Comparison of ENCODE assay signal across 12 cellular contexts in the genomic region with DNA sequence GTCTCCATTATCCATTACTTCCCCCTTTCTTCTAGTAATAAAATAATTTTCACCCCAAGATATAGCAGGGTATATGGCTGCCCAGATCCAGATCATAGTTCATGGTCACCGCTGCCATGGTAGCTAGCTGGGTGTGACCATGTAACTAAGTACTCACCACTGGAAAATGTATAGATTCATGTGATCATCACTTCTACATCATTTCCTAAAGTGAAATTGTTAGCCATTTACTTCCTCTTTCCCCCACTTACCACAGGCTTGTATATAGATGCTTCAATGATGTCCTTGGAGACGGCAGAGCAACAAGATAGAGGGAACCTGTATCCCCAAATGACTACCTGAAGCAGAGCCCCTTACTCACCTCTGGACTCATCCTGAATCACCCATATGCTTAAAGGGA. TPM values are rescaled to one million over a fixed set of nuclear protein-coding genes. Genes with fewer than 3 reads are reported as not detected.
DNase-seq lines count a peak whose midpoint lies in the region; ATAC-seq and TF ChIP-seq lines count a peak whose summit lies in the region.
"Had no signal": no experiment of that assay in that cellular context is flagged by ENCODE, and none has a peak within 500 bp of the region (broad histone marks: within the 10 kb centered on the region; RNA-seq: fewer than 3 reads in every experiment).

No MANE protein-coding gene starts in this region.

- no peaks in the 10 kb centered on the region for H3K27me3 ChIP-seq in RWPE2 (ENCODE audit: insufficient read depth, poor library complexity, severe bottlenecking)
- H3K27me3 ChIP-seq: tibial artery had no signal

- no peaks in the 10 kb centered on the region for H3K36me3 ChIP-seq in RWPE2 (ENCODE audit: low read depth)
- H3K36me3 ChIP-seq: tibial artery had no signal

- peaks cover 5% of the 10 kb centered on the region for H3K4me1 ChIP-seq in RWPE2 (ENCODE audit: insufficient read depth, poor library complexity, severe bottlenecking)
- H3K4me1 ChIP-seq: parathyroid adenoma, tibial artery had no signal

- H3K27ac ChIP-seq in RWPE2 (ENCODE audit: poor library complexity, severe bottlenecking), result no peak overlapping the region
- H3K27ac ChIP-seq: parathyroid adenoma, tibial artery had no signal

- H3K4me3 ChIP-seq in RWPE2 (ENCODE audit: severe bottlenecking), result no peak overlapping the region
- H3K4me3 ChIP-seq in epithelial cell of esophagus (ENCODE audit: low read length), result no peak overlapping the region
- H3K4me3 ChIP-seq: tibial artery had no signal

- ATAC-seq in RWPE2 (ENCODE audit: low read depth), result 0 out of 3 replicates have a peak, but pooled peaks have one; percentile 14
- ATAC-seq in GM19467 (IDR thresholded peaks at IDR 0.05; ENCODE audit: unreplicated experiment), result no peak

- intact Hi-C loops in head of caudate nucleus (cut with DNase I), result no loop called here

- no peak for TF ChIP-seq CTCF in GM20000 (IDR thresholded peaks at IDR 0.05; ENCODE audit: extremely low read depth, missing control alignments)
- TF ChIP-seq CTCF in RWPE2 (IDR thresholded peaks at IDR 0.05; ENCODE audit: poor library complexity, severe bottlenecking), result no peak
- no peak for TF ChIP-seq CTCF in epithelial cell of esophagus (IDR thresholded peaks at IDR 0.05; ENCODE audit: insufficient read depth, low read depth, low read length, missing control alignments)

- DNase-seq in A172 (ENCODE audit: low spot score) (peak; percentile 8), GM20000 (ENCODE audit: low spot score) (peak; percentile 32), RWPE2 (ENCODE audit: low spot score) (no peak), epithelial cell of esophagus (ENCODE audit: low read depth) (peak; percentile 74), head of caudate nucleus (no peak), KG1 (lab: John Stamatoyannopoulos, UW) (no peak), NCI-H1436 treated with DMSO at 0.1 percent for 48 hours (lab: John Stamatoyannopoulos, UW) (no peak)
- DNase-seq: kidney, NCI-H2081 had no signal

- no peaks in the 10 kb centered on the region for H3K9me3 ChIP-seq in RWPE2 (ENCODE audit: severe bottlenecking)
- H3K9me3 ChIP-seq: tibial artery had no signal

RNA-seq across cellular contexts. Expression of gene EYA3, which starts 22.7 kb away (rescaled TPM):
- total RNA-seq in A172 (2014; rRNA removed; shearing (Covaris generic)), result 6.8 and 10.4 TPM in 2 replicates

Comparison
In these comparisons a context has a peak if more than half of its experiments do, and no peak if none do; other contexts are left out.
1. DNase-seq: peak in A172 (single experiment), GM20000 (single experiment) and epithelial cell of esophagus (single experiment); none in RWPE2 (single experiment), head of caudate nucleus (0 of 42), KG1 (single experiment) and NCI-H1436 treated with DMSO at 0.1 percent for 48 hours (single experiment).